15 cellular contexts compared by ENCODE assay signal in the genomic region with DNA sequence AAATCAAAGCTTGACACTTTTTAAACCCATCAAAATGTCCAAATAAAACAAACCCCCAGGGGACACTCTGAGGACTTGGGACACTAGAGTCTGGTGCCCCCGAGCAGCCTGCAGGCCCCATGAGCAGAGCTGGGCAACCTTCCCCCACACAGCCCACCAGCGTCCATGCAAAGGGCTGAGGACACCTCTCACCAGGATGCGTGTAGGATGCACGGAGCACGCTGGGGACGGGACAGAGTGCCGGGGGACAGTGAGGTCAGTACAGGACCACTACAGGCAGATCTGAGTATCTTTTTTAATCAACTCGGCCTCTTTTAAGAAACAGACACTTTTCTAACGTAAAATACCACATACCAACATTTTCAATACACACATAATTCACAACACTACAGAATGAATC. TPM values are rescaled to one million over a fixed set of nuclear protein-coding genes. Genes with fewer than 3 reads are reported as not detected.
DNase-seq lines count a peak whose midpoint lies in the region; ATAC-seq and TF ChIP-seq lines count a peak whose summit lies in the region.
"Had no signal": no experiment of that assay in that cellular context is flagged by ENCODE, and none has a peak within 500 bp of the region (broad histone marks: within the 10 kb centered on the region; RNA-seq: fewer than 3 reads in every experiment).

No MANE protein-coding gene starts in this region.

- peaks cover 25% of the 10 kb centered on the region for H3K36me3 Mint-ChIP-seq in activated CD4-positive, alpha-beta T cell treated with anti-CD3 and anti-CD28 coated beads, Interleukin-2, amount 10 ng/mL, durations not matched to agents 24 days and 14 days (ENCODE audit: low read depth)
- no peaks in the 10 kb centered on the region for H3K36me3 Mint-ChIP-seq in glutamatergic neuron (ENCODE audit: unreplicated experiment)

- H3K27ac Mint-ChIP-seq in activated CD4-positive, alpha-beta T cell treated with anti-CD3 and anti-CD28 coated beads, Interleukin-2, amount 10 ng/mL, durations not matched to agents 24 days and 14 days = peak overlapping the region; percentile 15
- peak overlapping the region; percentile 75 for H3K27ac Mint-ChIP-seq in glutamatergic neuron (ENCODE audit: unreplicated experiment)

- no peaks in the 10 kb centered on the region for H3K9me3 Mint-ChIP-seq in activated CD4-positive, alpha-beta T cell treated with anti-CD3 and anti-CD28 coated beads, Interleukin-2, amount 10 ng/mL, durations not matched to agents 24 days and 14 days
- peaks cover 8% of the 10 kb centered on the region for H3K9me3 Mint-ChIP-seq in glutamatergic neuron (ENCODE audit: unreplicated experiment)

- H3K27me3 Mint-ChIP-seq in activated CD4-positive, alpha-beta T cell treated with anti-CD3 and anti-CD28 coated beads, Interleukin-2, amount 10 ng/mL, durations not matched to agents 24 days and 14 days = no peaks in the 10 kb centered on the region
- H3K27me3 Mint-ChIP-seq in glutamatergic neuron (ENCODE audit: unreplicated experiment) = peaks cover 4% of the 10 kb centered on the region

- POLR2A ChIA-PET in RWPE1 (lab: Yijun Ruan, JAX; ENCODE audit: low non-redundant PET) = no interaction called here

- intact Hi-C loops in activated CD4-positive, alpha-beta T cell treated with anti-CD3 and anti-CD28 coated beads, Interleukin-2, amount 10 ng/mL, durations not matched to agents 24 days and 14 days (cut with micrococcal nuclease) = no loop called here
- intact Hi-C loops in sciatic nerve (cut with DNase I) = no loop called here

- H3K4me1 Mint-ChIP-seq in activated CD4-positive, alpha-beta T cell treated with anti-CD3 and anti-CD28 coated beads, Interleukin-2, amount 10 ng/mL, durations not matched to agents 24 days and 14 days = peaks cover 41% of the 10 kb centered on the region
- peaks cover 24% of the 10 kb centered on the region for H3K4me1 Mint-ChIP-seq in glutamatergic neuron (ENCODE audit: low read depth, unreplicated experiment)

- H3K4me3 Mint-ChIP-seq in activated CD4-positive, alpha-beta T cell treated with anti-CD3 and anti-CD28 coated beads, Interleukin-2, amount 10 ng/mL, durations not matched to agents 24 days and 14 days = no peak overlapping the region
- H3K4me3 Mint-ChIP-seq in glutamatergic neuron (ENCODE audit: unreplicated experiment) = peak overlapping the region; percentile 26

- peak overlapping the region; percentile 28; the same call in 1 of the 2 replicates for H3K27ac ChIP-seq in RWPE1
- H3K27ac ChIP-seq: gastrocnemius medialis, right lobe of liver, SJSA1 had no signal

- CTCF ChIA-PET in RWPE1 (lab: Yijun Ruan, JAX) = no interaction called here

- DNase-seq in activated CD4-positive, alpha-beta T cell treated with anti-CD3 and anti-CD28 coated beads, Interleukin-2, amount 10 ng/mL, durations not matched to agents 24 days and 14 days = no peak
- DNase-seq in activated CD4-positive, alpha-beta T cell treated with anti-CD3 and anti-CD28 coated beads, Interleukin-2, amount 50 U/mL, for 4 hours = no peak
- DNase-seq in RWPE1 (ENCODE audit: low spot score) = no peak
- no peak for DNase-seq in glutamatergic neuron
- no peak for DNase-seq in sciatic nerve (ENCODE audit: low spot score)
- no peak for DNase-seq in dedifferentiated amniotic fluid mesenchymal stem cell (ENCODE audit: extremely low spot score)
- DNase-seq in NCI-H82 treated with DMSO at 0.1 percent for 48 hours (lab: John Stamatoyannopoulos, UW; ENCODE audit: unreplicated experiment) = no peak
- DNase-seq in SW480 (ENCODE audit: low spot score) = no peak
- DNase-seq: activated CD8-positive, alpha-beta memory T cell treated with anti-CD3 and anti-CD28 coated beads for 24 hours; cerebellar nuclear complex; gastrocnemius medialis; GOT3; NCI-H524; right lobe of liver had no signal

- TF ChIP-seq CTCF in RWPE1 (conservative IDR thresholded peaks at IDR 0.05; ENCODE audit: low read depth) (no peak), glutamatergic neuron (IDR thresholded peaks at IDR 0.05; ENCODE audit: partially characterized antibody, unreplicated experiment) (no peak)

- peak; percentile 12 for ATAC-seq in sciatic nerve
- ATAC-seq: gastrocnemius medialis had no signal

RNA-seq across cellular contexts. Expression of gene GAK, which starts 6.9 kb away (rescaled TPM):
- total RNA-seq in activated CD4-positive, alpha-beta T cell treated with anti-CD3 and anti-CD28 coated beads, Interleukin-2, amount 10 ng/mL, durations not matched to agents 24 days and 14 days = 131 and 147 TPM in 2 replicates
- total RNA-seq in glutamatergic neuron (ENCODE audit: unreplicated experiment) (123 TPM), sciatic nerve (96.6 TPM)

RNA-seq across cellular contexts. Expression of gene TMEM175, which starts 7.1 kb away (rescaled TPM):
- 12.7 and 13.9 TPM in 2 replicates for total RNA-seq in activated CD4-positive, alpha-beta T cell treated with anti-CD3 and anti-CD28 coated beads, Interleukin-2, amount 10 ng/mL, durations not matched to agents 24 days and 14 days
- total RNA-seq in glutamatergic neuron (ENCODE audit: unreplicated experiment) (62.7 TPM), sciatic nerve (26.8 TPM)

RNA-seq across cellular contexts. Expression of gene DGKQ, which starts 48.2 kb away (rescaled TPM):
- total RNA-seq in activated CD4-positive, alpha-beta T cell treated with anti-CD3 and anti-CD28 coated beads, Interleukin-2, amount 10 ng/mL, durations not matched to agents 24 days and 14 days = 15.2 and 16.6 TPM in 2 replicates
- total RNA-seq in glutamatergic neuron (ENCODE audit: unreplicated experiment) (26.2 TPM), sciatic nerve (9.6 TPM)
